In genomic region chr20:38170219-38170902, GRCh38 we compare ENCODE assay signal across 17 cellular contexts. TPM values are rescaled to one million over a fixed set of nuclear protein-coding genes. Genes with fewer than 3 reads are reported as not detected.
A peak's percentile ranks its signal among the peaks of the same experiment; 100 is the strongest.
DNase-seq lines count a peak whose midpoint lies in the region; ATAC-seq and TF ChIP-seq lines count a peak whose summit lies in the region.
"Had no signal": no experiment of that assay in that cellular context is flagged by ENCODE, and none has a peak within 500 bp of the region (broad histone marks: within the 10 kb centered on the region; RNA-seq: fewer than 3 reads in every experiment).

No MANE protein-coding gene starts in this region.

- peaks cover 31% of the 10 kb centered on the region for H3K4me1 ChIP-seq in Caco-2

- no peaks in the 10 kb centered on the region for H3K9me3 Mint-ChIP-seq in natural killer cell treated with Interleukin-12 subunit alpha and Interleukin-12 subunit beta and Interleukin-15 and Interleukin-18, amount 100 ng/mL, for 72 hours
- H3K9me3 Mint-ChIP-seq in natural killer cell (no peaks in the 10 kb centered on the region), osteocyte (ENCODE audit: unreplicated experiment) (no peaks in the 10 kb centered on the region), Caco-2 (ENCODE audit: unreplicated experiment) (no peaks in the 10 kb centered on the region)
- H3K9me3 Mint-ChIP-seq: IgD-negative memory B cell had no signal

- no peak overlapping the region for H3K4me3 Mint-ChIP-seq in natural killer cell treated with Interleukin-12 subunit alpha and Interleukin-12 subunit beta and Interleukin-15 and Interleukin-18, amount 100 ng/mL, for 72 hours
- H3K4me3 Mint-ChIP-seq in natural killer cell (no peak overlapping the region), osteocyte (ENCODE audit: unreplicated experiment) (no peak overlapping the region), Caco-2 (ENCODE audit: unreplicated experiment) (no peak overlapping the region)

- H3K4me3 ChIP-seq in choroid plexus epithelial cell (ENCODE audit: low read depth, low read length) (no peak overlapping the region), Caco-2 (ENCODE audit: low read depth, low read length) (no peak overlapping the region)

- H3K9me3 ChIP-seq in Caco-2, result no peaks in the 10 kb centered on the region

- H3K27me3 Mint-ChIP-seq in natural killer cell treated with Interleukin-12 subunit alpha and Interleukin-12 subunit beta and Interleukin-15 and Interleukin-18, amount 100 ng/mL, for 72 hours, result peaks cover 6 to 31% of the 10 kb centered on the region in 2 donors
- peaks cover 5 to 22% of the 10 kb centered on the region in 2 donors for H3K27me3 Mint-ChIP-seq in natural killer cell (ENCODE audit: low read depth in 2 of 2)
- H3K27me3 Mint-ChIP-seq in osteocyte (ENCODE audit: unreplicated experiment), result no peaks in the 10 kb centered on the region
- no peaks in the 10 kb centered on the region for H3K27me3 Mint-ChIP-seq in Caco-2 (ENCODE audit: insufficient read depth, unreplicated experiment)
- H3K27me3 Mint-ChIP-seq: IgD-negative memory B cell had no signal

- TF ChIP-seq CTCF in natural killer cell (IDR thresholded peaks at IDR 0.05), result no peak
- TF ChIP-seq CTCF in choroid plexus epithelial cell (conservative IDR thresholded peaks at IDR 0.05; ENCODE audit: low read depth, low read length), result no peak
- no peak for TF ChIP-seq CTCF in osteocyte (IDR thresholded peaks at IDR 0.05)
- TF ChIP-seq CTCF in Caco-2 (IDR thresholded peaks at IDR 0.05; ENCODE audit: insufficient read depth in 1 of 2, low read depth in 1 of 2, low read length in 1 of 2, severe bottlenecking in 1 of 2, unreplicated experiment in 1 of 2), result no peak

- CTCF ChIA-PET in Caco-2 (lab: Charles Lee), result interaction anchor here (0.5 to 4.4 kb wide), 3 partner anchors 50 to 112 kb away, joined by 4 to 32 read pairs (median 7); no protein-coding TSS in a partner anchor

- intact Hi-C loops in natural killer cell (cut with micrococcal nuclease) (no loop called here), Caco-2 (cut with micrococcal nuclease; ENCODE audit: unreplicated experiment) (no loop called here)

- no peaks in the 10 kb centered on the region for H3K36me3 ChIP-seq in Caco-2 (ENCODE audit: control insufficient read depth, insufficient read depth, low read length)

- peak; percentile 12 for DNase-seq in natural killer cell treated with Interleukin-12 subunit alpha and Interleukin-12 subunit beta and Interleukin-15 and Interleukin-18, amount 100 ng/mL, for 72 hours (ENCODE audit: low spot score)
- no peak for DNase-seq in natural killer cell
- DNase-seq in choroid plexus epithelial cell (ENCODE audit: low read depth), result peak; percentile 39
- no peak for DNase-seq in osteocyte (ENCODE audit: extremely low spot score, unreplicated experiment)
- no peak for DNase-seq in activated CD8-positive, alpha-beta memory T cell treated with anti-CD3 and anti-CD28 coated beads for 24 hours
- no peak for DNase-seq in Ammon's horn (ENCODE audit: low spot score)
- DNase-seq in Caco-2, result no peak
- DNase-seq in NCI-H2081 treated with DMSO at 0.1 percent for 48 hours (lab: John Stamatoyannopoulos, UW), result no peak
- DNase-seq: activated naive CD4-positive, alpha-beta T cell treated with Interleukin-2 at 50 U/mL for 16 hours; AML-193; DMS 273 treated with DMSO at 0.1 percent for 48 hours; effector memory CD4-positive, alpha-beta T cell; NCI-H1048; NCI-H748 treated with DMSO at 0.1 percent for 48 hours; stimulated activated CD4-positive, alpha-beta T cell treated with anti-CD3 and anti-CD28 coated beads, Interleukin-2, amount 100 ng/mL, for 48 hours; stimulated activated CD8-positive, alpha-beta memory T cell treated with anti-CD3 and anti-CD28 coated beads, Interleukin-4, amount 100 ng/mL, for 48 hours had no signal

- peak overlapping the region in 1 of 2 donors; percentile 12 for H3K27ac Mint-ChIP-seq in natural killer cell treated with Interleukin-12 subunit alpha and Interleukin-12 subunit beta and Interleukin-15 and Interleukin-18, amount 100 ng/mL, for 72 hours
- no peak overlapping the region for H3K27ac Mint-ChIP-seq in natural killer cell
- peak overlapping the region; percentile 97 for H3K27ac Mint-ChIP-seq in osteocyte (ENCODE audit: unreplicated experiment)
- H3K27ac Mint-ChIP-seq in Caco-2 (ENCODE audit: unreplicated experiment), result no peak overlapping the region

- no TSS peak for BruUV-seq in Caco-2 (replicated peaks; lab: Mats Ljungman, UMichigan)

- no peak for ATAC-seq in natural killer cell treated with Interleukin-12 subunit alpha and Interleukin-12 subunit beta and Interleukin-15 and Interleukin-18, amount 100 ng/mL, for 72 hours
- ATAC-seq in natural killer cell, result no peak

- no peaks in the 10 kb centered on the region for H3K27me3 ChIP-seq in Caco-2 (replicated peaks; ENCODE audit: control insufficient read depth, insufficient read depth, low read length)

- peaks cover 16 to 23% of the 10 kb centered on the region in 2 donors for H3K4me1 Mint-ChIP-seq in natural killer cell treated with Interleukin-12 subunit alpha and Interleukin-12 subunit beta and Interleukin-15 and Interleukin-18, amount 100 ng/mL, for 72 hours (ENCODE audit: low read depth in 2 of 2)
- H3K4me1 Mint-ChIP-seq in natural killer cell (peaks cover 9 to 11% of the 10 kb centered on the region in 2 donors), osteocyte (ENCODE audit: unreplicated experiment) (peaks cover 92% of the 10 kb centered on the region), Caco-2 (ENCODE audit: low read depth, unreplicated experiment) (peaks cover 42% of the 10 kb centered on the region)

- POLR2A ChIA-PET in Caco-2 (lab: Charles Lee), result no interaction called here

- no peaks in the 10 kb centered on the region for H3K36me3 Mint-ChIP-seq in natural killer cell treated with Interleukin-12 subunit alpha and Interleukin-12 subunit beta and Interleukin-15 and Interleukin-18, amount 100 ng/mL, for 72 hours
- no peaks in the 10 kb centered on the region for H3K36me3 Mint-ChIP-seq in natural killer cell
- H3K36me3 Mint-ChIP-seq in osteocyte (ENCODE audit: unreplicated experiment), result no peaks in the 10 kb centered on the region
- H3K36me3 Mint-ChIP-seq in Caco-2 (ENCODE audit: insufficient read depth, unreplicated experiment), result peaks cover 5% of the 10 kb centered on the region

RNA-seq across cellular contexts. Expression of gene TGM2, which starts 5.3 kb away (rescaled TPM):
- total RNA-seq in natural killer cell treated with Interleukin-12 subunit alpha and Interleukin-12 subunit beta and Interleukin-15 and Interleukin-18, amount 100 ng/mL, for 72 hours, result 1 to 10 TPM in 1 of 2 donors, under 1 TPM in 1; 0.81 to 2.4 TPM
- under 1 TPM in 2 of 3 donors, not detected in 1; 0.33 TPM for total RNA-seq in natural killer cell
- 29.2 and 32.7 TPM in 2 replicates for total RNA-seq in osteocyte
- 138 and 162 TPM in 2 replicates for total RNA-seq in Caco-2 (2022)

Comparison
In these comparisons a context has a peak if more than half of its experiments do, and no peak if none do; other contexts are left out.
1. DNase-seq: peak in natural killer cell treated with Interleukin-12 subunit alpha and Interleukin-12 subunit beta and Interleukin-15 and Interleukin-18, amount 100 ng/mL, for 72 hours (single experiment) and choroid plexus epithelial cell (single experiment); none in natural killer cell (single experiment), osteocyte (single experiment), activated CD8-positive, alpha-beta memory T cell treated with anti-CD3 and anti-CD28 coated beads for 24 hours (single experiment), Ammon's horn (single experiment), Caco-2 (0 of 2) and NCI-H2081 treated with DMSO at 0.1 percent for 48 hours (single experiment).